Comparison of ENCODE assay signal across 8 cellular contexts in genomic region chr5:14109041-14109747, GRCh38. TPM values are rescaled to one million over a fixed set of nuclear protein-coding genes. Genes with fewer than 3 reads are reported as not detected.
DNase-seq lines count a peak whose midpoint lies in the region; ATAC-seq and TF ChIP-seq lines count a peak whose summit lies in the region.

No MANE protein-coding gene starts in this region.

- WGBS in neuronal stem cell (ENCODE audit: extremely low coverage in 2 of 2, insufficient read length in 2 of 2, insufficient replicate concordance in 1 of 2), 2 donors = no CpG with 5 or more reads among the region's 8 CpGs

- no peaks in the 10 kb centered on the region for H3K27me3 ChIP-seq in neuronal stem cell (ENCODE audit: control insufficient read depth in 3 of 3, insufficient read depth in 3 of 3, low read depth in 1 of 3, low read length in 3 of 3)

- H3K9me3 Mint-ChIP-seq in activated naive CD8-positive, alpha-beta T cell treated with anti-CD3 and anti-CD28 coated beads, Interleukin-2, amount 50 U/mL, for 24 hours = peaks cover 5% of the 10 kb centered on the region

- no peaks in the 10 kb centered on the region for H3K79me1 ChIP-seq in neuronal stem cell (ENCODE audit: low read depth, low read length)

- H2AFZ ChIP-seq in neuronal stem cell (ENCODE audit: low read length) = no peak overlapping the region

- H2BK15ac ChIP-seq in neuronal stem cell (ENCODE audit: low read length) = no peak overlapping the region

- peaks cover 13% of the 10 kb centered on the region for H3K4me1 Mint-ChIP-seq in activated naive CD8-positive, alpha-beta T cell treated with anti-CD3 and anti-CD28 coated beads, Interleukin-2, amount 50 U/mL, for 24 hours

- no peak overlapping the region for H3K18ac ChIP-seq in neuronal stem cell (ENCODE audit: low read length)

- no peak overlapping the region for H3K27ac ChIP-seq in neuronal stem cell (replicated peaks; ENCODE audit: low read length)

- no peak for TF ChIP-seq CTCF in AG09309 (IDR thresholded peaks at IDR 0.05; ENCODE audit: control insufficient read depth, insufficient read depth, low read depth, low read length, missing control alignments)

- H3K4me1 ChIP-seq in neuronal stem cell (ENCODE audit: control insufficient read depth in 2 of 2, insufficient read depth in 1 of 2, low read depth in 1 of 2, low read length in 2 of 2) = no peaks in the 10 kb centered on the region

- H4K8ac ChIP-seq in neuronal stem cell (ENCODE audit: low read depth, low read length) = no peak overlapping the region

- H3K4ac ChIP-seq in neuronal stem cell (ENCODE audit: low read length) = no peak overlapping the region

- H4K91ac ChIP-seq in neuronal stem cell (ENCODE audit: low read depth, low read length, poor library complexity) = no peak overlapping the region

- H3K4me3 ChIP-seq in AG09309 (ENCODE audit: control insufficient read depth, low read depth, low read length) = no peak overlapping the region
- H3K4me3 ChIP-seq in neuronal stem cell (ENCODE audit: low read length in 2 of 2) = no peak overlapping the region

- no peak overlapping the region for H3K4me2 ChIP-seq in neuronal stem cell (ENCODE audit: insufficient read depth, low read length, poor library complexity, severe bottlenecking)

- peak overlapping the region; percentile 59 for H3K27ac Mint-ChIP-seq in activated naive CD8-positive, alpha-beta T cell treated with anti-CD3 and anti-CD28 coated beads, Interleukin-2, amount 50 U/mL, for 24 hours

- no peaks in the 10 kb centered on the region for H3K36me3 ChIP-seq in neuronal stem cell (replicated peaks in 1 of 2; ENCODE audit: control insufficient read depth in 2 of 2, insufficient read depth in 2 of 2, low read length in 2 of 2)

- H2AK5ac ChIP-seq in neuronal stem cell (ENCODE audit: low read depth, low read length) = no peak overlapping the region

- peak; percentile 68 for ATAC-seq in GM19324 (IDR thresholded peaks at IDR 0.05; ENCODE audit: low FRiP score, unreplicated experiment)
- ATAC-seq in HG03139 (IDR thresholded peaks at IDR 0.05; ENCODE audit: unreplicated experiment) = peak; percentile 86
- peak; percentile 57 for ATAC-seq in activated naive CD8-positive, alpha-beta T cell treated with anti-CD3 and anti-CD28 coated beads, Interleukin-2, amount 50 U/mL, for 24 hours

- no peaks in the 10 kb centered on the region for H3K9me3 ChIP-seq in neuronal stem cell (replicated peaks in 1 of 2; ENCODE audit: control insufficient read depth in 2 of 2, insufficient read depth in 1 of 2, low read depth in 1 of 2, low read length in 2 of 2)

- no peaks in the 10 kb centered on the region for H3K36me3 Mint-ChIP-seq in activated naive CD8-positive, alpha-beta T cell treated with anti-CD3 and anti-CD28 coated beads, Interleukin-2, amount 50 U/mL, for 24 hours (ENCODE audit: low read depth)

- H3K4me3 Mint-ChIP-seq in activated naive CD8-positive, alpha-beta T cell treated with anti-CD3 and anti-CD28 coated beads, Interleukin-2, amount 50 U/mL, for 24 hours = no peak overlapping the region

- no peak overlapping the region for H3K14ac ChIP-seq in neuronal stem cell (ENCODE audit: low read length)

- DNase-seq in AG09309 (ENCODE audit: low read depth) = peak; percentile 55
- DNase-seq in activated naive CD8-positive, alpha-beta T cell treated with anti-CD3 and anti-CD28 coated beads, Interleukin-2, amount 50 U/mL, for 24 hours = peak; percentile 8
- peak; percentile 57 for DNase-seq in stimulated activated CD4-positive, alpha-beta T cell treated with anti-CD3 and anti-CD28 coated beads, Interleukin-15, amount 100 ng/mL, for 24 hours
- no peak for DNase-seq in NCI-H1694 (lab: John Stamatoyannopoulos, UW)
- DNase-seq in dermis blood vessel endothelial cell = no peak
- DNase-seq in neuronal stem cell (ENCODE audit: low spot score) = no peak

- H2BK5ac ChIP-seq in neuronal stem cell (ENCODE audit: low read length) = no peak overlapping the region

- no peak overlapping the region for H2BK12ac ChIP-seq in neuronal stem cell (ENCODE audit: low read length)

- peaks cover 21% of the 10 kb centered on the region for H3K27me3 Mint-ChIP-seq in activated naive CD8-positive, alpha-beta T cell treated with anti-CD3 and anti-CD28 coated beads, Interleukin-2, amount 50 U/mL, for 24 hours

- H3K23ac ChIP-seq in neuronal stem cell (ENCODE audit: low read depth, low read length, poor library complexity) = no peak overlapping the region

- no peak overlapping the region for H2BK120ac ChIP-seq in neuronal stem cell (ENCODE audit: low read depth, low read length)

- no peak overlapping the region for H3K9ac ChIP-seq in neuronal stem cell (ENCODE audit: low read depth, low read length, poor library complexity)

RNA-seq across cellular contexts. Expression of gene TRIO, which starts 33.9 kb away (rescaled TPM):
- 190 and 204 TPM in 2 replicates for total RNA-seq in dermis blood vessel endothelial cell
- 21.6 TPM for polyA plus RNA-seq in neuronal stem cell (2013, experiment 1 of 2)
- polyA plus RNA-seq in neuronal stem cell (2013, experiment 2 of 2) = 22.4 TPM

Comparison
In these comparisons a context has a peak if more than half of its experiments do, and no peak if none do; other contexts are left out.
1. DNase-seq: peak in AG09309 (single experiment), activated naive CD8-positive, alpha-beta T cell treated with anti-CD3 and anti-CD28 coated beads, Interleukin-2, amount 50 U/mL, for 24 hours (single experiment) and stimulated activated CD4-positive, alpha-beta T cell treated with anti-CD3 and anti-CD28 coated beads, Interleukin-15, amount 100 ng/mL, for 24 hours (single experiment); none in NCI-H1694 (single experiment), dermis blood vessel endothelial cell (single experiment) and neuronal stem cell (single experiment).
2. Peak in every context shown above with its lines, with median percentiles within 50 percentile points of each other: ATAC-seq.